10 cellular contexts compared by ENCODE assay signal in genomic region chr9:87147803-87148202, GRCh38.
DNase-seq lines count a peak whose midpoint lies in the region; ATAC-seq and TF ChIP-seq lines count a peak whose summit lies in the region.
"Had no signal": no experiment of that assay in that cellular context is flagged by ENCODE, and none has a peak within 500 bp of the region (broad histone marks: within the 10 kb centered on the region; RNA-seq: fewer than 3 reads in every experiment).

No MANE protein-coding gene starts in this region.

- H3K9me2 ChIP-seq in SK-N-SH (no peaks in the 10 kb centered on the region), Karpas-422 (replicated peaks; ENCODE audit: insufficient read depth, low read length) (no peaks in the 10 kb centered on the region)

- no peak for TF ChIP-seq RAD21 in SK-N-SH (IDR thresholded peaks at IDR 0.05; ENCODE audit: low read length)

- H3K9ac ChIP-seq in SK-N-SH (0 out of 2 replicates have a peak overlapping the region, but pooled peaks have one; percentile 44), Karpas-422 (ENCODE audit: low read length) (no peak overlapping the region)

- H3K27me3 ChIP-seq in SK-N-SH (ENCODE audit: insufficient read depth) (no peaks in the 10 kb centered on the region), foreskin keratinocyte (no peaks in the 10 kb centered on the region), osteoblast (ENCODE audit: insufficient read depth, low read length) (no peaks in the 10 kb centered on the region), upper lobe of left lung (no peaks in the 10 kb centered on the region), Karpas-422 (ENCODE audit: low read length) (no peaks in the 10 kb centered on the region)

- CTCF ChIA-PET in SK-N-SH (lab: Yijun Ruan, JAX), result no interaction called here

- H3K79me2 ChIP-seq in SK-N-SH (ENCODE audit: insufficient read depth) (no peaks in the 10 kb centered on the region), osteoblast (ENCODE audit: insufficient read depth, low read length) (no peaks in the 10 kb centered on the region), Karpas-422 (ENCODE audit: low read length) (no peaks in the 10 kb centered on the region)

- no peaks in the 10 kb centered on the region for H3F3A ChIP-seq in SK-N-SH (replicated peaks; ENCODE audit: insufficient read depth)

- H3K4me2 ChIP-seq in SK-N-SH (no peak overlapping the region), osteoblast (ENCODE audit: insufficient read depth, low read length) (peak overlapping the region; percentile 74), Karpas-422 (ENCODE audit: low read depth, low read length, poor library complexity, severe bottlenecking) (no peak overlapping the region)

- H3K4me1 ChIP-seq in SK-N-SH (ENCODE audit: control insufficient read depth in 1 of 2, insufficient read depth in 2 of 2, low read depth in 1 of 2, low read length in 1 of 2) (peaks cover 0 to 10% of the 10 kb centered on the region in 2 experiments; a peak in 1 of 4 replicates), foreskin keratinocyte (no peaks in the 10 kb centered on the region), osteoblast (ENCODE audit: insufficient read depth, low read length) (peaks cover 6% of the 10 kb centered on the region), upper lobe of left lung (peaks cover 0 to 14% (median 2%) of the 10 kb centered on the region in 4 donors), Karpas-422 (ENCODE audit: low read length) (no peaks in the 10 kb centered on the region)

- DNase-seq in SK-N-SH (no peak), foreskin keratinocyte (no peak), osteoblast (ENCODE audit: insufficient read length, low spot score, missing footprints) (no peak), upper lobe of left lung (no peak), Karpas-422 (no peak), OCI-M1 (lab: John Stamatoyannopoulos, UW) (no peak)
- DNase-seq: NCI-H187 treated with DMSO at 0.1 percent for 48 hours had no signal

- H3K36me3 ChIP-seq in SK-N-SH (replicated peaks in 1 of 2; ENCODE audit: control insufficient read depth in 1 of 2, insufficient read depth in 2 of 2, low read length in 1 of 2) (no peaks in the 10 kb centered on the region), osteoblast (ENCODE audit: insufficient read depth, low read length) (no peaks in the 10 kb centered on the region), upper lobe of left lung (no peaks in the 10 kb centered on the region), Karpas-422 (ENCODE audit: insufficient read depth, low read length) (no peaks in the 10 kb centered on the region)

- peak overlapping the region; percentile 88 for H2AFZ ChIP-seq in SK-N-SH (ENCODE audit: low read depth)
- H2AFZ ChIP-seq in osteoblast (ENCODE audit: low read length), result peak overlapping the region; percentile 96
- no peak overlapping the region for H2AFZ ChIP-seq in Karpas-422 (ENCODE audit: low read length)

- H3K27ac ChIP-seq in SK-N-SH (ENCODE audit: low read depth in 2 of 2, low read length in 1 of 2) (peak overlapping the region in 1 of 2 experiments; percentile 40; a peak in 2 of 4 replicates), foreskin keratinocyte (peak overlapping the region; percentile 42), osteoblast (ENCODE audit: low read depth, low read length) (peak overlapping the region; percentile 81), upper lobe of left lung (peak overlapping the region; percentile 56 to 80 (median 71)), Karpas-422 (ENCODE audit: low read length) (no peak overlapping the region)

- TF ChIP-seq CTCF in SK-N-SH (IDR thresholded peaks at IDR 0.05) (no peak), foreskin keratinocyte (conservative IDR thresholded peaks at IDR 0.05) (no peak), osteoblast (IDR thresholded peaks at IDR 0.05; ENCODE audit: extremely low read depth, low read depth, low read length) (no peak), upper lobe of left lung (IDR thresholded peaks at IDR 0.05) (no peak)

- POLR2A ChIA-PET in SK-N-SH (lab: Yijun Ruan, JAX), result no interaction called here

- TF ChIP-seq POLR2A in upper lobe of left lung (IDR thresholded peaks at IDR 0.05), result no peak

- no peak for TF ChIP-seq EP300 in SK-N-SH (IDR thresholded peaks at IDR 0.05; ENCODE audit: borderline replicate concordance in 1 of 2, low read depth in 1 of 2, low read length in 1 of 2)
- TF ChIP-seq EP300 in upper lobe of left lung (IDR thresholded peaks at IDR 0.05), result no peak

- H3K4me3 ChIP-seq in SK-N-SH (ENCODE audit: low read depth in 2 of 2, low read length in 1 of 2), result peak overlapping the region in 1 of 2 experiments; percentile 22; a peak in 1 of 4 replicates
- peak overlapping the region; percentile 62 for H3K4me3 ChIP-seq in osteoblast (ENCODE audit: insufficient read depth, low read length)
- H3K4me3 ChIP-seq in upper lobe of left lung, result peak overlapping the region in 2 of 4 donors; percentile 38 to 42
- H3K4me3 ChIP-seq in Karpas-422 (ENCODE audit: low read length), result no peak overlapping the region

- 94% methylated on average over 8 of the region's 8 CpGs for WGBS in SK-N-SH (ENCODE audit: low lambda C conversion rate)
- WGBS in upper lobe of left lung, 2 donors, result 87 to 95% methylated on average over 8 of the region's 8 CpGs

- H3K9me3 ChIP-seq in SK-N-SH, result no peaks in the 10 kb centered on the region
- peaks cover 2% of the 10 kb centered on the region for H3K9me3 ChIP-seq in osteoblast (ENCODE audit: low read depth, low read length)
- no peaks in the 10 kb centered on the region for H3K9me3 ChIP-seq in upper lobe of left lung
- H3K9me3 ChIP-seq in Karpas-422 (ENCODE audit: low read length), result no peaks in the 10 kb centered on the region

- no peaks in the 10 kb centered on the region for H4K20me1 ChIP-seq in SK-N-SH (ENCODE audit: insufficient read depth)
- no peaks in the 10 kb centered on the region for H4K20me1 ChIP-seq in osteoblast (ENCODE audit: insufficient read depth, low read length)
- H4K20me1 ChIP-seq in Karpas-422 (ENCODE audit: insufficient read depth, low read depth, low read length), result no peaks in the 10 kb centered on the region

- ATAC-seq in SK-N-SH treated with all-trans-retinoic acid at 6 μM for 48 hours (no peak), foreskin keratinocyte (no peak), upper lobe of left lung (ENCODE audit: low FRiP score in 2 of 2) (no peak), GM21717 (IDR thresholded peaks at IDR 0.05; ENCODE audit: unreplicated experiment) (no peak)
- ATAC-seq: stimulated activated effector memory CD8-positive, alpha-beta T cell treated with anti-CD3 and anti-CD28 coated beads, Interleukin-12 subunit alpha, Interleukin-12 subunit beta, amount 100 ng/mL, for 72 hours had no signal

TF ChIP-seq in SK-N-SH, 30 proteins besides CTCF, POLR2A, EP300 and RAD21 (continues in another document):
- TF ChIP-seq, protein P1, sequence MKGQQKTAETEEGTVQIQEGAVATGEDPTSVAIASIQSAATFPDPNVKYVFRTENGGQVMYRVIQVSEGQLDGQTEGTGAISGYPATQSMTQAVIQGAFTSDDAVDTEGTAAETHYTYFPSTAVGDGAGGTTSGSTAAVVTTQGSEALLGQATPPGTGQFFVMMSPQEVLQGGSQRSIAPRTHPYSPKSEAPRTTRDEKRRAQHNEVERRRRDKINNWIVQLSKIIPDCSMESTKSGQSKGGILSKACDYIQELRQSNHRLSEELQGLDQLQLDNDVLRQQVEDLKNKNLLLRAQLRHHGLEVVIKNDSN (IDR thresholded peaks at IDR 0.05; ENCODE audit: borderline replicate concordance, low read depth), result no peak
- TF ChIP-seq JUND (IDR thresholded peaks at IDR 0.05) (no peak), SIN3A (IDR thresholded peaks at IDR 0.05; ENCODE audit: borderline replicate concordance, low read depth, low read length) (no peak), TEAD4 (IDR thresholded peaks at IDR 0.05; ENCODE audit: borderline replicate concordance, insufficient read depth) (no peak), MEF2A (IDR thresholded peaks at IDR 0.05; ENCODE audit: borderline replicate concordance, low read depth) (no peak), FOXJ3 (CRISPR knock-in tag; IDR thresholded peaks at IDR 0.05) (no peak), GABPA (IDR thresholded peaks at IDR 0.05; ENCODE audit: low read depth) (no peak), FOSL2 (IDR thresholded peaks at IDR 0.05; ENCODE audit: borderline replicate concordance, low read depth) (no peak), SMC3 (IDR thresholded peaks at IDR 0.05; ENCODE audit: low read depth, low read length) (no peak), MXI1 (IDR thresholded peaks at IDR 0.05; ENCODE audit: low read depth, low read length) (no peak)

TF ChIP-seq in SK-N-SH treated with all-trans-retinoic acid at 6 μM for 48 hours, 23 proteins besides CTCF, POLR2A, EP300 and RAD21:
- TF ChIP-seq POU6F1 (CRISPR knock-in tag; IDR thresholded peaks at IDR 0.05; ENCODE audit: borderline replicate concordance, low read depth) (no peak), CSDC2 (CRISPR knock-in tag; IDR thresholded peaks at IDR 0.05) (no peak), ZNF8 (CRISPR knock-in tag; IDR thresholded peaks at IDR 0.05) (no peak)
